Comparison of ENCODE assay signal across 8 cellular contexts in genomic region chr18:48022531-48023330, GRCh38.
DNase-seq lines count a peak whose midpoint lies in the region; ATAC-seq and TF ChIP-seq lines count a peak whose summit lies in the region.

No MANE protein-coding gene starts in this region.

- peak overlapping the region in 4 of 5 donors; percentile 51 to 75 (median 66) for H3K27ac ChIP-seq in adrenal gland

- peak; percentile 52 for ATAC-seq in HG03175 (IDR thresholded peaks at IDR 0.05; ENCODE audit: unreplicated experiment)
- peak; percentile 76 for ATAC-seq in left ventricle myocardium superior
- no peak for ATAC-seq in HG02884 (IDR thresholded peaks at IDR 0.05; ENCODE audit: unreplicated experiment)

- H3K4me1 ChIP-seq in adrenal gland (replicated peaks in 1 of 2): peaks cover 24 to 35% of the 10 kb centered on the region in 2 donors

- peaks cover 30% of the 10 kb centered on the region for H3K27me3 Mint-ChIP-seq in activated T-cell treated with anti-CD3 and anti-CD28 coated beads, Interleukin-2, amount 50 U/mL, for 24 hours

- no peaks in the 10 kb centered on the region for H3K9me3 Mint-ChIP-seq in activated T-cell treated with anti-CD3 and anti-CD28 coated beads, Interleukin-2, amount 50 U/mL, for 24 hours

- DNase-seq in DMS53 treated with DMSO at 0.1 percent for 48 hours (lab: John Stamatoyannopoulos, UW; ENCODE audit: unreplicated experiment) (peak; percentile 88), NCI-H526 treated with DMSO at 0.1 percent for 48 hours (lab: John Stamatoyannopoulos, UW) (peak; percentile 81), adrenal gland (peak in 4 of 7 donors; percentile 53 to 62 (median 56)), left ventricle myocardium superior (no peak), skeletal muscle cell (ENCODE audit: low read depth) (peak; percentile 11)
- no peak for DNase-seq in activated T-cell treated with anti-CD3 and anti-CD28 coated beads, Interleukin-2, amount 50 U/mL, for 24 hours

- no peak for TF ChIP-seq POLR2A in adrenal gland (IDR thresholded peaks at IDR 0.05)

- peak; percentile 47 to 77 (median 65) for TF ChIP-seq CTCF in adrenal gland (IDR thresholded peaks at IDR 0.05)

- no peak overlapping the region for H3K27ac Mint-ChIP-seq in activated T-cell treated with anti-CD3 and anti-CD28 coated beads, Interleukin-2, amount 50 U/mL, for 24 hours

- H3K27me3 ChIP-seq in adrenal gland: no peaks in the 10 kb centered on the region

- no peak overlapping the region for H3K4me3 ChIP-seq in adrenal gland
- H3K4me3 ChIP-seq in skeletal muscle cell (ENCODE audit: low read depth, low read length): no peak overlapping the region

- no peaks in the 10 kb centered on the region for H3K36me3 Mint-ChIP-seq in activated T-cell treated with anti-CD3 and anti-CD28 coated beads, Interleukin-2, amount 50 U/mL, for 24 hours (ENCODE audit: low read depth)

- H3K4me3 Mint-ChIP-seq in activated T-cell treated with anti-CD3 and anti-CD28 coated beads, Interleukin-2, amount 50 U/mL, for 24 hours: no peak overlapping the region

- WGBS in adrenal gland, 4 donors: 33 to 51% (median 47%) methylated on average over 11 to 16 of the region's 16 CpGs

- H3K9me3 ChIP-seq in adrenal gland (replicated peaks in 1 of 3): no peaks in the 10 kb centered on the region

- intact Hi-C loops in adrenal gland (cut with DNase I): loop anchor here (5.0 kb wide), 3 partner anchors 245 to 425 kb away; no protein-coding TSS in a partner anchor
- intact Hi-C loops in left ventricle myocardium superior (cut with micrococcal nuclease): loop anchor here (5.0 kb wide), 1 partner anchor 250 kb away; no protein-coding TSS in a partner anchor

- no peaks in the 10 kb centered on the region for H3K36me3 ChIP-seq in adrenal gland (replicated peaks in 1 of 2)

- H3K4me1 Mint-ChIP-seq in activated T-cell treated with anti-CD3 and anti-CD28 coated beads, Interleukin-2, amount 50 U/mL, for 24 hours (ENCODE audit: low read depth): peaks cover 4% of the 10 kb centered on the region

Comparison
In these comparisons a context has a peak if more than half of its experiments do, and no peak if none do; other contexts are left out.
1. DNase-seq: peak in DMS53 treated with DMSO at 0.1 percent for 48 hours (single experiment), NCI-H526 treated with DMSO at 0.1 percent for 48 hours (single experiment), adrenal gland (4 of 7) and skeletal muscle cell (single experiment); none in left ventricle myocardium superior (single experiment) and activated T-cell treated with anti-CD3 and anti-CD28 coated beads, Interleukin-2, amount 50 U/mL, for 24 hours (single experiment).